In the genomic region with DNA sequence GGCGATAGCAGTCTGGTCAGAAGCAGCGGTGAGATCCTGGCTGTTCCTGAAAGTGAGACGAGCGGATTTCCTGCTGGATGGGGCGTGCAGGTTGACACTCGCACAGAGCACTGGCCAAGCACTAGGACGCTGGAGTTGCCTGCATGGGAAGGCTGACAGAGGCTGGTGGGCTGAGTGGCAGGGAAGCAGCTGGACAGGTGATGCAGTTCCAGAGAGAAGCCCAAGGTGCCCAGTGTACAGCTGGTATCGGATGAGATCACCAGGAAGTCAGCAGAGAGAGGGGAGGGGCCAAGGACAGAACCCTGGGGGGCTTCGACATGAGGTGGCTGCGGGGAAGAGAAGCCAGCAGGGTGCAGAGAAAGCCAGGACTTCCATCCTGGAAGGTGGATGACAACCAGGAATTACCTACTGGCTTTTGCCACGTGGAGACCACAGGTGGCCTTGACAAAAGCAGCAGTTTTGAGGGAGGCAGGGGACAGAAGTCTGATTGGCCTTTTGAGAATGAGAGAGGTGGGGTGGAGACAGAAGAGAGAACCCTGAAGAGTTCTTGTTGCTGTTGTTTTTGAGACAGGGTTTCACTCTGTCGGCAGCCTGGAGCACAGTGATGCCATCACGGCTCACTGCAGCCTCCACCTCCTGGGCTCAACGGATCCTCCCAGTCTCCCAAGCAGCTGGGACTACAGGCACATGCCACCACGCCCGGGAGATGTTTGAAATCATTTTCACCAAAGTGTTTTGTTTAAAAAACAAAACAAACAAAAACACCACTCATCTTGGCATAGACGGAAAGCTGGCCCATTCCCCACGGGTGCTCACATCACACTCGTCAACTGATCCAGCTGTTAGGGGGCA, we compare ENCODE assay signal across 9 cellular contexts. TPM values are rescaled to one million over a fixed set of nuclear protein-coding genes. Genes with fewer than 3 reads are reported as not detected.
A peak's percentile ranks its signal among the peaks of the same experiment; 100 is the strongest.
DNase-seq lines count a peak whose midpoint lies in the region; ATAC-seq, FAIRE-seq and TF ChIP-seq lines count a peak whose summit lies in the region.
"Had no signal": no experiment of that assay in that cellular context is flagged by ENCODE, and none has a peak within 500 bp of the region (broad histone marks: within the 10 kb centered on the region; RNA-seq: fewer than 3 reads in every experiment).

No MANE protein-coding gene starts in this region.

- no peak for TF ChIP-seq EP300 in HepG2 (IDR thresholded peaks at IDR 0.05; ENCODE audit: low read depth in 2 of 2, low read length in 2 of 2)
- TF ChIP-seq EP300 in HepG2 (CRISPR knock-in tag; IDR thresholded peaks at IDR 0.05; ENCODE audit: borderline replicate concordance): no peak

- TF ChIP-seq RAD21 in liver (IDR thresholded peaks at IDR 0.05) (no peak), HepG2 (CRISPR knock-in tag; IDR thresholded peaks at IDR 0.05) (no peak)

- no peak for FAIRE-seq in HepG2 (lab: Jason Lieb, UNC)

- CTCF ChIA-PET in HepG2 (lab: Yijun Ruan, JAX; ENCODE audit: low intra/inter-chr PET ratio, low total read pairs) (no interaction called here), MCF 10A (lab: Yijun Ruan, JAX) (interaction anchor here (0.6 to 0.8 kb wide), 3 partner anchors 7 to 54 kb away, joined by 3 to 4 read pairs (median 3); no protein-coding TSS in a partner anchor)
- CTCF ChIA-PET in activated CD4-positive, alpha-beta memory T cell treated with anti-CD3 and anti-CD28 coated beads, Interleukin-2, amount 10 ng/mL, durations not matched to agents 7 days and 5 days (lab: Charles Lee): no interaction called here

- H2AFZ ChIP-seq in HepG2 (ENCODE audit: low read length): no peak overlapping the region

- H3K4me3 ChIP-seq in liver (ENCODE audit: low read depth in 1 of 3, low read length in 3 of 3): no peak overlapping the region
- no peak overlapping the region for H3K4me3 ChIP-seq in HepG2 (replicated peaks in 1 of 3; ENCODE audit: insufficient read depth in 1 of 3, low read depth in 2 of 3, low read length in 3 of 3)

- H3K27me3 Mint-ChIP-seq in MCF 10A (ENCODE audit: insufficient read depth, unreplicated experiment): no peaks in the 10 kb centered on the region
- peaks cover 9% of the 10 kb centered on the region for H3K27me3 Mint-ChIP-seq in activated CD4-positive, alpha-beta memory T cell treated with anti-CD3 and anti-CD28 coated beads, Interleukin-2, amount 10 ng/mL, durations not matched to agents 7 days and 5 days
- H3K27me3 Mint-ChIP-seq in activated T-cell treated with anti-CD3 and anti-CD28 coated beads, Interleukin-2, amount 50 U/mL, for 24 hours: peaks cover 22% of the 10 kb centered on the region

- DNase-seq in HepG2 (ENCODE audit: low spot score) (no peak), MCF 10A (ENCODE audit: unreplicated experiment) (no peak), left kidney (ENCODE audit: low read depth, low spot score) (peak; percentile 65)
- no peak for DNase-seq in activated CD4-positive, alpha-beta memory T cell treated with anti-CD3 and anti-CD28 coated beads, Interleukin-2, amount 10 ng/mL, durations not matched to agents 7 days and 5 days
- no peak for DNase-seq in activated T-cell treated with anti-CD3 and anti-CD28 coated beads, Interleukin-2, amount 50 U/mL, for 24 hours
- DNase-seq: cortex of kidney had no signal

- no peak for TF ChIP-seq POLR2A in HepG2 (IDR thresholded peaks at IDR 0.05; ENCODE audit: insufficient read depth in 1 of 2, low read depth in 2 of 2, low read length in 2 of 2)

- no peak overlapping the region for H3K4me2 ChIP-seq in HepG2 (ENCODE audit: low read depth, low read length)

- POLR2A ChIA-PET in HepG2 (lab: Yijun Ruan, JAX) (no interaction called here), MCF 10A (lab: Yijun Ruan, JAX) (interaction anchor here (1.9 to 2.1 kb wide), 2 partner anchors 11 to 27 kb away, joined by 5 to 6 read pairs; no protein-coding TSS in a partner anchor)
- POLR2A ChIA-PET in activated CD4-positive, alpha-beta memory T cell treated with anti-CD3 and anti-CD28 coated beads, Interleukin-2, amount 10 ng/mL, durations not matched to agents 7 days and 5 days (lab: Charles Lee): no interaction called here

- in situ Hi-C loops in HepG2 (cut with HindIII; ENCODE audit: extremely low pct_ligation_motif_present, low pct_unique_long_range_greater_than_20kb): no loop called here

- peaks cover 29% of the 10 kb centered on the region for H3K79me2 ChIP-seq in HepG2 (ENCODE audit: insufficient read depth, low read length)

- no peaks in the 10 kb centered on the region for H3K36me3 Mint-ChIP-seq in MCF 10A (ENCODE audit: insufficient read depth, unreplicated experiment)
- no peaks in the 10 kb centered on the region for H3K36me3 Mint-ChIP-seq in activated CD4-positive, alpha-beta memory T cell treated with anti-CD3 and anti-CD28 coated beads, Interleukin-2, amount 10 ng/mL, durations not matched to agents 7 days and 5 days (ENCODE audit: low read depth)
- H3K36me3 Mint-ChIP-seq in activated T-cell treated with anti-CD3 and anti-CD28 coated beads, Interleukin-2, amount 50 U/mL, for 24 hours (ENCODE audit: low read depth): no peaks in the 10 kb centered on the region

- H3K9ac ChIP-seq in liver (ENCODE audit: low read depth in 1 of 2, low read length in 2 of 2) (no peak overlapping the region), HepG2 (ENCODE audit: insufficient read depth, low read depth, low read length) (no peak overlapping the region)

- peaks cover 44% of the 10 kb centered on the region for H3K4me1 Mint-ChIP-seq in MCF 10A (ENCODE audit: insufficient read depth, unreplicated experiment)
- no peaks in the 10 kb centered on the region for H3K4me1 Mint-ChIP-seq in activated CD4-positive, alpha-beta memory T cell treated with anti-CD3 and anti-CD28 coated beads, Interleukin-2, amount 10 ng/mL, durations not matched to agents 7 days and 5 days
- no peaks in the 10 kb centered on the region for H3K4me1 Mint-ChIP-seq in activated T-cell treated with anti-CD3 and anti-CD28 coated beads, Interleukin-2, amount 50 U/mL, for 24 hours (ENCODE audit: low read depth)

- H3K36me3 ChIP-seq in liver (ENCODE audit: control insufficient read depth in 4 of 4, insufficient read depth in 3 of 4, low read depth in 1 of 4, low read length in 3 of 4) (no peaks in the 10 kb centered on the region), HepG2 (replicated peaks in 1 of 2; ENCODE audit: control insufficient read depth in 1 of 2, insufficient read depth in 2 of 2, low read length in 2 of 2) (peaks cover 0 to 4% of the 10 kb centered on the region in 2 experiments; a peak in 2 of 5 replicates)

- H3K4me1 ChIP-seq in liver (ENCODE audit: control insufficient read depth in 4 of 4, insufficient read depth in 4 of 4, low read length in 3 of 4) (peaks cover 2 to 17% (median 12%) of the 10 kb centered on the region in 4 donors), HepG2 (ENCODE audit: insufficient read depth, low read length) (no peaks in the 10 kb centered on the region)

- WGBS in liver: 58% methylated on average over 19 of the region's 19 CpGs
- 94% methylated on average over 19 of the region's 19 CpGs for WGBS in HepG2 (ENCODE audit: low lambda C conversion rate)

- H3K9me3 ChIP-seq in liver (ENCODE audit: control insufficient read depth in 4 of 4, low read length in 3 of 4) (no peaks in the 10 kb centered on the region), HepG2 (ENCODE audit: low read length) (no peaks in the 10 kb centered on the region)

- H4K20me1 ChIP-seq in HepG2 (ENCODE audit: insufficient read depth, low read length): 0 out of 2 replicates have a peak, but pooled peaks cover 3% of the 10 kb centered on the region

- ATAC-seq in HepG2: no peak
- ATAC-seq in GM21390 (IDR thresholded peaks at IDR 0.05; ENCODE audit: unreplicated experiment): no peak
- ATAC-seq in GM19023 (IDR thresholded peaks at IDR 0.05; ENCODE audit: unreplicated experiment): no peak

- H3K27me3 ChIP-seq in liver (ENCODE audit: control insufficient read depth in 4 of 4, insufficient read depth in 4 of 4, low read length in 3 of 4): no peaks in the 10 kb centered on the region
- no peaks in the 10 kb centered on the region for H3K27me3 ChIP-seq in HepG2 (ENCODE audit: control insufficient read depth in 1 of 2, insufficient read depth in 2 of 2, low read length in 2 of 2)

- BruUV-seq in HepG2 (replicated peaks; lab: Mats Ljungman, UMichigan) (no TSS peak), MCF 10A (replicated peaks; lab: Mats Ljungman, UMichigan) (no TSS peak)

- peak overlapping the region; percentile 15 to 26 for H3K27ac ChIP-seq in liver (ENCODE audit: low read depth in 1 of 2, low read length in 2 of 2)
- no peak overlapping the region for H3K27ac ChIP-seq in HepG2 (ENCODE audit: extremely low read length, insufficient read depth, low read length)

- H3K4me3 Mint-ChIP-seq in MCF 10A (ENCODE audit: unreplicated experiment): peak overlapping the region; percentile 2
- H3K4me3 Mint-ChIP-seq in activated CD4-positive, alpha-beta memory T cell treated with anti-CD3 and anti-CD28 coated beads, Interleukin-2, amount 10 ng/mL, durations not matched to agents 7 days and 5 days: no peak overlapping the region
- H3K4me3 Mint-ChIP-seq in activated T-cell treated with anti-CD3 and anti-CD28 coated beads, Interleukin-2, amount 50 U/mL, for 24 hours: no peak overlapping the region

- intact Hi-C loops in HepG2 (cut with micrococcal nuclease; ENCODE audit: unreplicated experiment) (no loop called here), MCF 10A (cut with micrococcal nuclease) (no loop called here)

- H3K27ac Mint-ChIP-seq in MCF 10A (ENCODE audit: low read depth, unreplicated experiment): peak overlapping the region; percentile 37
- no peak overlapping the region for H3K27ac Mint-ChIP-seq in activated CD4-positive, alpha-beta memory T cell treated with anti-CD3 and anti-CD28 coated beads, Interleukin-2, amount 10 ng/mL, durations not matched to agents 7 days and 5 days
- H3K27ac Mint-ChIP-seq in activated T-cell treated with anti-CD3 and anti-CD28 coated beads, Interleukin-2, amount 50 U/mL, for 24 hours: no peak overlapping the region

- TF ChIP-seq CTCF in liver (IDR thresholded peaks at IDR 0.05; ENCODE audit: low read depth, low read length, missing input control) (no peak), HepG2 (CRISPR knock-in tag; IDR thresholded peaks at IDR 0.05) (no peak), MCF 10A (IDR thresholded peaks at IDR 0.05; ENCODE audit: unreplicated experiment) (no peak)

- H3K9me3 Mint-ChIP-seq in MCF 10A (ENCODE audit: unreplicated experiment): no peaks in the 10 kb centered on the region
- peaks cover 2% of the 10 kb centered on the region for H3K9me3 Mint-ChIP-seq in activated CD4-positive, alpha-beta memory T cell treated with anti-CD3 and anti-CD28 coated beads, Interleukin-2, amount 10 ng/mL, durations not matched to agents 7 days and 5 days
- H3K9me3 Mint-ChIP-seq in activated T-cell treated with anti-CD3 and anti-CD28 coated beads, Interleukin-2, amount 50 U/mL, for 24 hours: no peaks in the 10 kb centered on the region

RNA-seq across cellular contexts. Expression of a gene that starts 35.3 kb away (rescaled TPM):
- total RNA-seq in liver (10 to 100 TPM; 35.2 to 78.7 TPM), HepG2 (2016; rRNA removed; fragmentation: Illumina TruSeq; extraction: Trizol) (19.7 and 20.2 TPM in 2 replicates), MCF 10A (2022) (82.7 and 91.1 TPM in 2 replicates)
- polyA plus RNA-seq in liver (10 to 100 TPM in 1 of 2 donors, 1 to 10 TPM in 1; 4.1 to 24.3 TPM), HepG2 (2011; rRNA removed) (32.3 and 33.3 TPM in 2 replicates)
- 5.5 and 5.6 TPM in 2 replicates for total RNA-seq in HepG2 (2016; cell fraction: cytosol; rRNA removed; fragmentation: Illumina TruSeq; extraction: Trizol; ENCODE audit: low read depth)
- total RNA-seq in HepG2 (2016; cell fraction: insoluble cytoplasmic fraction; rRNA removed; fragmentation: Illumina TruSeq; extraction: Trizol): 15.3 and 20.6 TPM in 2 replicates
- 7.4 and 7.9 TPM in 2 replicates for total RNA-seq in HepG2 (2016; cell fraction: membrane; rRNA removed; fragmentation: Illumina TruSeq; extraction: Trizol)
- total RNA-seq in HepG2 (2016; cell fraction: nucleus; rRNA removed; fragmentation: Illumina TruSeq; extraction: Trizol): 21.4 and 24.6 TPM in 2 replicates
- polyA plus RNA-seq in HepG2 (2011; cell fraction: cytosol; rRNA removed): 14.7 and 18.8 TPM in 2 replicates
- polyA plus RNA-seq in HepG2 (2011; cell fraction: nucleus; rRNA removed): 82.2 and 87.0 TPM in 2 replicates
- polyA plus RNA-seq in HepG2 (2012): 23.1 and 30.9 TPM in 2 replicates
- polyA plus RNA-seq in HepG2 (2016; cell fraction: cytosol; fragmentation: Illumina TruSeq; extraction: Trizol; ENCODE audit: low read depth): 0.78 and 1.0 TPM in 2 replicates
- polyA plus RNA-seq in HepG2 (2016; cell fraction: insoluble cytoplasmic fraction; fragmentation: Illumina TruSeq; extraction: Trizol; ENCODE audit: low read depth): 10.5 and 14.1 TPM in 2 replicates
- polyA plus RNA-seq in HepG2 (2016; cell fraction: membrane; fragmentation: Illumina TruSeq; extraction: Trizol; ENCODE audit: low read depth): 3.0 and 3.4 TPM in 2 replicates
- polyA plus RNA-seq in HepG2 (2016; cell fraction: nucleus; fragmentation: Illumina TruSeq; extraction: Trizol; ENCODE audit: insufficient read depth, low read depth): 45.7 and 47.5 TPM in 2 replicates
- 93.6 and 143 TPM in 2 replicates for polyA minus RNA-seq in HepG2 (2011; rRNA and poly(A)+ RNA removed; ENCODE audit: low replicate concordance)
- 23.7 and 25.9 TPM in 2 replicates for polyA minus RNA-seq in HepG2 (2011; cell fraction: cytosol; rRNA and poly(A)+ RNA removed)
- polyA minus RNA-seq in HepG2 (2011; cell fraction: nucleus; rRNA and poly(A)+ RNA removed): 38.8 and 39.3 TPM in 2 replicates
- total RNA-seq in activated CD4-positive, alpha-beta memory T cell treated with anti-CD3 and anti-CD28 coated beads, Interleukin-2, amount 10 ng/mL, durations not matched to agents 7 days and 5 days: under 1 TPM; 0.78 to 0.81 TPM
